In the genomic region with DNA sequence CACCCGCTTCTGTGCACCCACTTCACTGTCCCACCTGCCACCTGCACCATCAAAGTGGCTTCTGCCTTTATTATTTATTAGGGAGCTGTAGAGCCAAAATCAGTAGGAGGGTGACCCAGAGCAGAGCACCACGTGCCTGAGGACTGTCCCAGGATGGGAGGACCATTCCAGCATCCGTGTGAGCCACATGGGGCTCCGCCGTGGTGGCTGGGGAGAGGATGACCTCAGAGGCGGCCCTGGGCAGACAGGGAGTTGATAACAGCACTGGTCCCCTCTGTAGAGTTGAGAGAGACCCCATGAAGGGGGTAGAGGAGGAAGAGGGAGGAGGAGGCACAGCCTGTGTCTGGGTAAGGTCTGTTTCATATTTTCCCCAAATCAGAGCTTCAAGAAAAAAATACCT, we compare ENCODE assay signal across 19 cellular contexts. TPM values are rescaled to one million over a fixed set of nuclear protein-coding genes. Genes with fewer than 3 reads are reported as not detected.
DNase-seq lines count a peak whose midpoint lies in the region; ATAC-seq and TF ChIP-seq lines count a peak whose summit lies in the region.
"Had no signal": no experiment of that assay in that cellular context is flagged by ENCODE, and none has a peak within 500 bp of the region (broad histone marks: within the 10 kb centered on the region; RNA-seq: fewer than 3 reads in every experiment).

No MANE protein-coding gene starts in this region.

- H3K27me3 ChIP-seq in psoas muscle (ENCODE audit: insufficient read depth in 3 of 3, low read length in 2 of 3) (peaks cover 0 to 18% (median 2%) of the 10 kb centered on the region in 3 donors), endodermal cell (ENCODE audit: control insufficient read depth, insufficient read depth, low read length, poor library complexity, severe bottlenecking) (peaks cover 59% of the 10 kb centered on the region)
- H3K27me3 ChIP-seq: BE2C had no signal

- H3K4me1 Mint-ChIP-seq in chondrocyte (ENCODE audit: low read depth) (peaks cover 3% of the 10 kb centered on the region), endodermal cell (no peaks in the 10 kb centered on the region)
- H3K4me1 Mint-ChIP-seq: CD14-positive monocyte had no signal

- peaks cover 61% of the 10 kb centered on the region for H3K27me3 Mint-ChIP-seq in chondrocyte (ENCODE audit: low read depth)
- H3K27me3 Mint-ChIP-seq in endodermal cell (ENCODE audit: insufficient read depth): peaks cover 26% of the 10 kb centered on the region

- H3K4me1 ChIP-seq in psoas muscle (no peaks in the 10 kb centered on the region), endodermal cell (ENCODE audit: control insufficient read depth, insufficient read depth, low read length) (no peaks in the 10 kb centered on the region)
- H3K4me1 ChIP-seq: BE2C, Caco-2 had no signal

- H3K4me3 Mint-ChIP-seq in chondrocyte (ENCODE audit: unreplicated experiment) (no peak overlapping the region), endodermal cell (no peak overlapping the region)
- H3K4me3 Mint-ChIP-seq: CD4-positive, alpha-beta memory T cell; CD4-positive, CD25-positive, alpha-beta regulatory T cell; CD8-positive, alpha-beta memory T cell had no signal

- intact Hi-C loops in psoas muscle (cut with DNase I): no loop called here

- H3K27ac ChIP-seq in psoas muscle (no peak overlapping the region), substantia nigra (ENCODE audit: low read depth, low read length, poor library complexity, severe bottlenecking) (peak overlapping the region; percentile 98), endodermal cell (ENCODE audit: low read depth, low read length) (no peak overlapping the region)
- H3K27ac ChIP-seq: BLaER1 had no signal

- peak; percentile 67 for DNase-seq in chondrocyte (ENCODE audit: low spot score)
- DNase-seq in psoas muscle: peak; percentile 2 to 19
- no peak for DNase-seq in substantia nigra (lab: John Stamatoyannopoulos, UW)
- no peak for DNase-seq in H4 (ENCODE audit: low spot score)
- DNase-seq in endodermal cell: no peak
- DNase-seq: 8988T; ACHN; BE2C; C1 segment of cervical spinal cord; Caco-2; Calu3; CD4-positive, alpha-beta memory T cell; CD4-positive, CD25-positive, alpha-beta regulatory T cell; CD8-positive, alpha-beta memory T cell; DMS79 treated with DMSO at 0.1 percent for 48 hours; GF-D8 had no signal

- no peaks in the 10 kb centered on the region for H3K36me3 Mint-ChIP-seq in chondrocyte (ENCODE audit: low read depth)
- H3K36me3 Mint-ChIP-seq in endodermal cell (ENCODE audit: low read depth): no peaks in the 10 kb centered on the region
- H3K36me3 Mint-ChIP-seq: CD14-positive monocyte; CD4-positive, alpha-beta memory T cell; CD4-positive, CD25-positive, alpha-beta regulatory T cell; CD8-positive, alpha-beta memory T cell had no signal

- H3K9me3 ChIP-seq in psoas muscle (no peaks in the 10 kb centered on the region), endodermal cell (ENCODE audit: control insufficient read depth, low read length) (no peaks in the 10 kb centered on the region)
- H3K9me3 ChIP-seq: BE2C, BLaER1 had no signal

- ATAC-seq in psoas muscle (no peak), HG03520 (IDR thresholded peaks at IDR 0.05; ENCODE audit: unreplicated experiment) (no peak)

- H3K9me3 Mint-ChIP-seq in chondrocyte (ENCODE audit: low read depth): no peaks in the 10 kb centered on the region
- peaks cover 6% of the 10 kb centered on the region for H3K9me3 Mint-ChIP-seq in endodermal cell
- H3K9me3 Mint-ChIP-seq: CD4-positive, alpha-beta memory T cell; CD8-positive, alpha-beta memory T cell had no signal

- WGBS in psoas muscle, 3 donors: 68 to 81% (median 70%) methylated on average over 6 of the region's 6 CpGs
- WGBS in endodermal cell (ENCODE audit: insufficient coverage in 1 of 2, insufficient read length in 1 of 2), 2 experiments: 80% methylated on average over 5 to 6 of the region's 6 CpGs

- H3K36me3 ChIP-seq in psoas muscle (ENCODE audit: insufficient read depth in 1 of 2, low read depth in 1 of 2) (no peaks in the 10 kb centered on the region), endodermal cell (ENCODE audit: control insufficient read depth, insufficient read depth, low read length) (no peaks in the 10 kb centered on the region)
- H3K36me3 ChIP-seq: BE2C, BLaER1 had no signal

- no peak overlapping the region for H3K4me3 ChIP-seq in psoas muscle
- no peak overlapping the region for H3K4me3 ChIP-seq in endodermal cell (ENCODE audit: low read length)
- H3K4me3 ChIP-seq: BLaER1 had no signal

- no peak overlapping the region for H3K27ac Mint-ChIP-seq in chondrocyte (ENCODE audit: unreplicated experiment)
- H3K27ac Mint-ChIP-seq in endodermal cell: no peak overlapping the region
- H3K27ac Mint-ChIP-seq: CD14-positive monocyte; CD4-positive, alpha-beta memory T cell; CD8-positive, alpha-beta memory T cell had no signal

- H3K9ac ChIP-seq in endodermal cell (ENCODE audit: extremely low read depth, low read length, poor library complexity, severe bottlenecking): no peak overlapping the region
- H3K9ac ChIP-seq: BLaER1 had no signal

- no peak for TF ChIP-seq CTCF in chondrocyte (IDR thresholded peaks at IDR 0.05)
- no peak for TF ChIP-seq CTCF in psoas muscle (IDR thresholded peaks at IDR 0.05)
- no peak for TF ChIP-seq CTCF in endodermal cell (conservative IDR thresholded peaks at IDR 0.05)

RNA-seq across cellular contexts. Expression of gene DPYSL4, which starts 8.7 kb away (rescaled TPM):
- total RNA-seq in chondrocyte (19.9 to 37.6 TPM (median 35.2 TPM) in 3 replicates), psoas muscle (1 to 10 TPM in 1 of 4 donors, under 1 TPM in 3; 0.82 to 1.4 (median 0.85) TPM), endodermal cell (10 to 100 TPM in 1 of 2 donors, 1 to 10 TPM in 1; 5.1 to 13.5 TPM)
- under 1 TPM; 0.30 to 0.39 (median 0.36) TPM for polyA plus RNA-seq in psoas muscle
- 18.0 and 19.6 TPM in 2 replicates for total RNA-seq in H4 (2014; rRNA removed; shearing (Covaris generic))
- 62.3 TPM for polyA plus RNA-seq in endodermal cell (2013, experiment 1 of 2)
- polyA plus RNA-seq in endodermal cell (2013, experiment 2 of 2): 52.7 TPM
- total RNA-seq: Caco-2, Calu3 had no signal
- polyA plus RNA-seq: CD14-positive monocyte; CD8-positive, alpha-beta memory T cell had no signal

Comparison
In these comparisons a context has a peak if more than half of its experiments do, and no peak if none do; other contexts are left out.
1. DNase-seq: peak in chondrocyte (single experiment) and psoas muscle (2 of 2); none in substantia nigra (0 of 49), H4 (single experiment) and endodermal cell (single experiment).